8 cellular contexts compared by ENCODE assay signal in genomic region chr1:247390116-247390791, GRCh38. TPM values are rescaled to one million over a fixed set of nuclear protein-coding genes. Genes with fewer than 3 reads are reported as not detected.
A peak's percentile ranks its signal among the peaks of the same experiment; 100 is the strongest.
DNase-seq lines count a peak whose midpoint lies in the region; ATAC-seq and TF ChIP-seq lines count a peak whose summit lies in the region.

No MANE protein-coding gene starts in this region.

- no peak overlapping the region for H3K27ac ChIP-seq in hepatocyte

- H4K20me1 ChIP-seq in hepatocyte (ENCODE audit: insufficient read depth, poor library complexity, severe bottlenecking), result no peaks in the 10 kb centered on the region

- H3K9me2 ChIP-seq in hepatocyte (replicated peaks; ENCODE audit: insufficient read depth), result no peaks in the 10 kb centered on the region

- no peaks in the 10 kb centered on the region for H3K79me2 ChIP-seq in hepatocyte

- H3K36me3 ChIP-seq in hepatocyte (replicated peaks; ENCODE audit: insufficient read depth, low read depth), result no peaks in the 10 kb centered on the region

- H3K4me1 ChIP-seq in hepatocyte (ENCODE audit: insufficient read depth), result no peaks in the 10 kb centered on the region

- no peaks in the 10 kb centered on the region for H3K27me3 ChIP-seq in hepatocyte

- H3K9me3 ChIP-seq in hepatocyte (ENCODE audit: low read depth), result no peaks in the 10 kb centered on the region

- ATAC-seq in HG02973 (IDR thresholded peaks at IDR 0.05; ENCODE audit: unreplicated experiment), result peak; percentile 100

- no peak overlapping the region for H3K4me3 ChIP-seq in hepatocyte
- peak overlapping the region; percentile 18 for H3K4me3 ChIP-seq in skeletal muscle cell (ENCODE audit: low read depth, low read length)

- peak overlapping the region; percentile 57 for H3K4me2 ChIP-seq in hepatocyte

- no peak overlapping the region for H2AFZ ChIP-seq in hepatocyte

- DNase-seq in activated gamma-delta T cell treated with Interleukin-2 at 50 U/mL for 16 hours, result peak; percentile 83
- DNase-seq in activated gamma-delta T cell (lab: John Stamatoyannopoulos, UW), result no peak
- DNase-seq in NCI-H187 treated with DMSO at 0.1 percent for 48 hours (lab: John Stamatoyannopoulos, UW), result peak; percentile 1
- DNase-seq in T-helper 2 cell, result peak; percentile 38 to 89 (median 72)
- DNase-seq in anterior cingulate cortex (lab: John Stamatoyannopoulos, UW), result peak in 57 of 58 donors; percentile 9 to 87 (median 62)
- peak; percentile 88 for DNase-seq in hepatocyte (ENCODE audit: low spot score)
- DNase-seq in skeletal muscle cell (ENCODE audit: low read depth), result no peak

- WGBS in hepatocyte (ENCODE audit: low lambda C conversion rate, missing lambda C conversion rate), result 28% methylated on average over 13 of the region's 13 CpGs

- peak; percentile 87 for TF ChIP-seq CTCF in hepatocyte (IDR thresholded peaks at IDR 0.05; ENCODE audit: poor library complexity)

RNA-seq across cellular contexts. Expression of gene NLRP3, which starts 25.7 kb away (rescaled TPM):
- 0.13 and 0.20 TPM in 2 replicates for total RNA-seq in hepatocyte
- polyA plus RNA-seq in hepatocyte, result not detected in 2 replicates

RNA-seq across cellular contexts. Expression of gene ZNF496, which starts 58.6 kb away (rescaled TPM):
- 16.5 and 19.4 TPM in 2 replicates for total RNA-seq in hepatocyte
- 10.5 and 13.2 TPM in 2 replicates for polyA plus RNA-seq in hepatocyte

Comparison
In these comparisons a context has a peak if more than half of its experiments do, and no peak if none do; other contexts are left out.
1. DNase-seq: peak in activated gamma-delta T cell treated with Interleukin-2 at 50 U/mL for 16 hours (single experiment), NCI-H187 treated with DMSO at 0.1 percent for 48 hours (single experiment), T-helper 2 cell (5 of 5), anterior cingulate cortex (57 of 58) and hepatocyte (single experiment); none in activated gamma-delta T cell (single experiment) and skeletal muscle cell (single experiment).